21 cellular contexts compared by ENCODE assay signal in the genomic region with DNA sequence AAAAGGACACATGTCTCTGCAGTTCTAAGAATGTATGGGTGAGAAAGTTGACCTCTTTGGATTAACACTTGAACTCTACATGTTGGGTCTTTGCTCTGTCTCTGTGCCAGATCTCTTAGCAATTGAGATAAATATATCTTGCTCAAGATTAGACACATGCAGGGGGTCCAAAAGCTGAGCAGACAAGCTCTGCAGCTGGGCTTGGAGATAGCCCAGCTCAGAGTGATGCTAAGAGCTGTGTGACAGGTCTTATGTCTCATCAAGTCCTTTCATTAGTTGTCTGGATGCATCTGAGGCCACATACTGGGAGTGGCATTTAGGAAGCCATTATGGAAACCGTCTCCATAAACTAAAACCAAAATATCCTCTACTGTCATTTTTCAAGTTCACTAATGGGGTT.
DNase-seq lines count a peak whose midpoint lies in the region; ATAC-seq and TF ChIP-seq lines count a peak whose summit lies in the region.
"Had no signal": no experiment of that assay in that cellular context is flagged by ENCODE, and none has a peak within 500 bp of the region (broad histone marks: within the 10 kb centered on the region; RNA-seq: fewer than 3 reads in every experiment).

No MANE protein-coding gene starts in this region.

- H3K4me1 ChIP-seq in right cardiac atrium (ENCODE audit: control insufficient read depth, insufficient read depth, low read length): no peaks in the 10 kb centered on the region
- H3K4me1 ChIP-seq: A549, Caco-2 had no signal

- ATAC-seq in right cardiac atrium: peak; percentile 31 to 32
- ATAC-seq: A549; CD8-positive, alpha-beta T cell; GM12878 had no signal

- no peak overlapping the region for H3K4me2 ChIP-seq in neural cell (ENCODE audit: low read length)
- H3K4me2 ChIP-seq: A549; BLaER1 treated with 17β-estradiol and CSF1 and Interleukin-3, amounts not matched to agents 10 nM and 100 nM had no signal

- intact Hi-C loops in right cardiac atrium (cut with DNase I): no loop called here
- intact Hi-C loops in cardiac septum (cut with DNase I): no loop called here

- no peaks in the 10 kb centered on the region for H3K9me2 ChIP-seq in neural cell (ENCODE audit: insufficient read depth, low read length)

- no peak overlapping the region for H3K9ac ChIP-seq in neural cell (ENCODE audit: low read length)
- H3K9ac ChIP-seq: BLaER1 treated with 17β-estradiol and CSF1 and Interleukin-3, amounts not matched to agents 10 nM and 100 nM had no signal

- no peak for TF ChIP-seq EP300 in neural cell (conservative IDR thresholded peaks at IDR 0.05; ENCODE audit: poor library complexity, severe bottlenecking)

- DNase-seq in right cardiac atrium: no peak
- DNase-seq in cardiac septum (ENCODE audit: low spot score): no peak
- DNase-seq in SW 1271 (lab: John Stamatoyannopoulos, UW): no peak
- DNase-seq in epidermal melanocyte (ENCODE audit: insufficient read length, low spot score): no peak
- DNase-seq: AML-193; Caco-2; CD4-positive, alpha-beta T cell; CD8-positive, alpha-beta T cell; DMS 273 treated with DMSO at 0.1 percent for 48 hours; DMS153; DMS53; DMS79; DND-41; EL; GDM1 had no signal

- no peak for TF ChIP-seq CTCF in neural cell (IDR thresholded peaks at IDR 0.05; ENCODE audit: poor library complexity, severe bottlenecking)

- no peaks in the 10 kb centered on the region for H3F3A ChIP-seq in neural cell (ENCODE audit: insufficient read depth, low read length, poor library complexity, severe bottlenecking)

- no peak overlapping the region for H2AFZ ChIP-seq in neural cell (ENCODE audit: low read depth, low read length)

- 39% methylated on average over 1 of the region's 1 CpG for WGBS in right cardiac atrium

- no peaks in the 10 kb centered on the region for H3K27me3 ChIP-seq in right cardiac atrium (ENCODE audit: control insufficient read depth, insufficient read depth)
- no peaks in the 10 kb centered on the region for H3K27me3 ChIP-seq in neural cell (ENCODE audit: insufficient read depth, low read depth, low read length)
- H3K27me3 ChIP-seq: BLaER1 treated with 17β-estradiol and CSF1 and Interleukin-3, amounts not matched to agents 10 nM and 100 nM had no signal

- H3K9me3 ChIP-seq in right cardiac atrium (ENCODE audit: control insufficient read depth, low read length) (no peaks in the 10 kb centered on the region), neural cell (ENCODE audit: low read length) (no peaks in the 10 kb centered on the region)
- H3K9me3 ChIP-seq: A549, Caco-2 had no signal

- TF ChIP-seq RAD21 in neural cell (conservative IDR thresholded peaks at IDR 0.05): no peak

- no peaks in the 10 kb centered on the region for H3K36me3 ChIP-seq in neural cell (ENCODE audit: insufficient read depth, low read length)
- H3K36me3 ChIP-seq: BLaER1 treated with 17β-estradiol and CSF1 and Interleukin-3, amounts not matched to agents 10 nM and 100 nM had no signal

- no peaks in the 10 kb centered on the region for H4K20me1 ChIP-seq in neural cell (ENCODE audit: insufficient read depth)
- H4K20me1 ChIP-seq: BLaER1 treated with 17β-estradiol and CSF1 and Interleukin-3, amounts not matched to agents 10 nM and 100 nM had no signal

- no peaks in the 10 kb centered on the region for H3K79me2 ChIP-seq in neural cell (replicated peaks; ENCODE audit: insufficient read depth, low read length)

- H3K27ac ChIP-seq in right cardiac atrium (ENCODE audit: low read length): no peak overlapping the region
- no peak overlapping the region for H3K27ac ChIP-seq in neural cell (ENCODE audit: low read length)
- H3K27ac ChIP-seq: 22Rv1; A549; BLaER1 treated with 17β-estradiol and CSF1 and Interleukin-3, amounts not matched to agents 10 nM and 100 nM; C4-2B had no signal

- no peak overlapping the region for H3K4me3 ChIP-seq in right cardiac atrium (ENCODE audit: low read length)
- no peak overlapping the region for H3K4me3 ChIP-seq in neural cell (ENCODE audit: low read length)
- H3K4me3 ChIP-seq: A549; BLaER1 treated with 17β-estradiol and CSF1 and Interleukin-3, amounts not matched to agents 10 nM and 100 nM; GM12878 had no signal

TF ChIP-seq in neural cell, 6 proteins besides CTCF, POLR2A, EP300 and RAD21:
- TF ChIP-seq POLR2AphosphoS5 (IDR thresholded peaks at IDR 0.05) (peak; percentile 36), TAF1 (IDR thresholded peaks at IDR 0.05; ENCODE audit: low read depth) (no peak)
